In genomic region chr11:44625759-44626523, GRCh38 we compare ENCODE assay signal across 13 cellular contexts.
DNase-seq lines count a peak whose midpoint lies in the region; ATAC-seq lines count a peak whose summit lies in the region.
"Had no signal": no experiment of that assay in that cellular context is flagged by ENCODE, and none has a peak within 500 bp of the region (broad histone marks: within the 10 kb centered on the region; RNA-seq: fewer than 3 reads in every experiment).

No MANE protein-coding gene starts in this region.

- H3K27me3 Mint-ChIP-seq in activated CD4-positive, alpha-beta T cell treated with anti-CD3 and anti-CD28 coated beads, Interleukin-2, amount 10 ng/mL, durations not matched to agents 7 days and 5 days: no peaks in the 10 kb centered on the region
- peaks cover 23% of the 10 kb centered on the region for H3K27me3 Mint-ChIP-seq in central memory CD8-positive, alpha-beta T cell
- H3K27me3 Mint-ChIP-seq: activated naive CD8-positive, alpha-beta T cell treated with anti-CD3 and anti-CD28 coated beads, Interleukin-2, amount 10 ng/mL, durations not matched to agents 7 days and 5 days had no signal

- no peak overlapping the region for H3K4me3 Mint-ChIP-seq in activated CD4-positive, alpha-beta T cell treated with anti-CD3 and anti-CD28 coated beads, Interleukin-2, amount 10 ng/mL, durations not matched to agents 7 days and 5 days
- no peak overlapping the region for H3K4me3 Mint-ChIP-seq in central memory CD8-positive, alpha-beta T cell
- H3K4me3 Mint-ChIP-seq: activated naive CD8-positive, alpha-beta T cell treated with anti-CD3 and anti-CD28 coated beads, Interleukin-2, amount 10 ng/mL, durations not matched to agents 7 days and 5 days had no signal

- peaks cover 3% of the 10 kb centered on the region for H3K36me3 Mint-ChIP-seq in activated CD4-positive, alpha-beta T cell treated with anti-CD3 and anti-CD28 coated beads, Interleukin-2, amount 10 ng/mL, durations not matched to agents 7 days and 5 days (ENCODE audit: low read depth)
- peaks cover 9% of the 10 kb centered on the region for H3K36me3 Mint-ChIP-seq in central memory CD8-positive, alpha-beta T cell (ENCODE audit: insufficient read depth)
- H3K36me3 Mint-ChIP-seq: activated naive CD8-positive, alpha-beta T cell treated with anti-CD3 and anti-CD28 coated beads, Interleukin-2, amount 10 ng/mL, durations not matched to agents 7 days and 5 days had no signal

- peak; percentile 5 for DNase-seq in activated CD4-positive, alpha-beta T cell treated with anti-CD3 and anti-CD28 coated beads, Interleukin-2, amount 10 ng/mL, durations not matched to agents 7 days and 5 days
- no peak for DNase-seq in activated CD4-positive, alpha-beta T cell treated with anti-CD3 and anti-CD28 coated beads, Interleukin-2, amount 50 U/mL, for 4 hours
- DNase-seq in Kasumi-1 (lab: John Stamatoyannopoulos, UW) (peak; percentile 29 to 38), sciatic nerve (ENCODE audit: low spot score) (peak; percentile 49), NCI-H187 treated with DMSO at 0.1 percent for 48 hours (lab: John Stamatoyannopoulos, UW) (no peak)
- no peak for DNase-seq in central memory CD8-positive, alpha-beta T cell (ENCODE audit: low spot score in 2 of 2)
- DNase-seq in stimulated activated naive CD4-positive, alpha-beta T cell treated with Interleukin-2 at 50 U/mL for 16 hours (lab: John Stamatoyannopoulos, UW): no peak
- DNase-seq: activated naive CD8-positive, alpha-beta T cell treated with anti-CD3 and anti-CD28 coated beads, Interleukin-2, amount 10 ng/mL, durations not matched to agents 7 days and 5 days; left ventricle myocardium inferior; NCI-H1930; PC-3; stimulated activated CD4-positive, alpha-beta T cell treated with anti-CD3 and anti-CD28 coated beads, Interleukin-2, amount 100 ng/mL, for 48 hours had no signal

- ATAC-seq in central memory CD8-positive, alpha-beta T cell (replicated peaks; ENCODE audit: extremely low read depth, poor library complexity, severe bottlenecking): no peak
- no peak for ATAC-seq in sciatic nerve
- no peak for ATAC-seq in GM21423 (IDR thresholded peaks at IDR 0.05; ENCODE audit: unreplicated experiment)
- ATAC-seq: PC-3 had no signal

- H3K9me3 Mint-ChIP-seq in activated CD4-positive, alpha-beta T cell treated with anti-CD3 and anti-CD28 coated beads, Interleukin-2, amount 10 ng/mL, durations not matched to agents 7 days and 5 days: no peaks in the 10 kb centered on the region
- no peaks in the 10 kb centered on the region for H3K9me3 Mint-ChIP-seq in central memory CD8-positive, alpha-beta T cell
- H3K9me3 Mint-ChIP-seq: activated naive CD8-positive, alpha-beta T cell treated with anti-CD3 and anti-CD28 coated beads, Interleukin-2, amount 10 ng/mL, durations not matched to agents 7 days and 5 days had no signal

- intact Hi-C loops in sciatic nerve (cut with DNase I): loop anchor here (5.0 to 10.0 kb wide), 2 partner anchors 109 to 276 kb away; no protein-coding TSS in a partner anchor

- H3K27ac Mint-ChIP-seq in activated CD4-positive, alpha-beta T cell treated with anti-CD3 and anti-CD28 coated beads, Interleukin-2, amount 10 ng/mL, durations not matched to agents 7 days and 5 days: no peak overlapping the region
- peak overlapping the region; percentile 25 for H3K27ac Mint-ChIP-seq in central memory CD8-positive, alpha-beta T cell (ENCODE audit: low read depth)
- H3K27ac Mint-ChIP-seq: activated naive CD8-positive, alpha-beta T cell treated with anti-CD3 and anti-CD28 coated beads, Interleukin-2, amount 10 ng/mL, durations not matched to agents 7 days and 5 days had no signal

- POLR2A ChIA-PET in activated CD4-positive, alpha-beta T cell treated with anti-CD3 and anti-CD28 coated beads, Interleukin-2, amount 10 ng/mL, durations not matched to agents 7 days and 5 days (lab: Charles Lee): no interaction called here

- peaks cover 18% of the 10 kb centered on the region for H3K4me1 Mint-ChIP-seq in activated CD4-positive, alpha-beta T cell treated with anti-CD3 and anti-CD28 coated beads, Interleukin-2, amount 10 ng/mL, durations not matched to agents 7 days and 5 days
- peaks cover 4% of the 10 kb centered on the region for H3K4me1 Mint-ChIP-seq in central memory CD8-positive, alpha-beta T cell

- CTCF ChIA-PET in activated CD4-positive, alpha-beta T cell treated with anti-CD3 and anti-CD28 coated beads, Interleukin-2, amount 10 ng/mL, durations not matched to agents 7 days and 5 days (lab: Charles Lee): interaction anchor here (0.8 to 1.5 kb wide), 5 partner anchors 9 to 270 kb away, joined by 3 to 6 read pairs (median 4); no protein-coding TSS in a partner anchor

Comparison
In these comparisons a context has a peak if more than half of its experiments do, and no peak if none do; other contexts are left out.
1. DNase-seq: peak in activated CD4-positive, alpha-beta T cell treated with anti-CD3 and anti-CD28 coated beads, Interleukin-2, amount 10 ng/mL, durations not matched to agents 7 days and 5 days (single experiment), Kasumi-1 (2 of 2) and sciatic nerve (single experiment); none in activated CD4-positive, alpha-beta T cell treated with anti-CD3 and anti-CD28 coated beads, Interleukin-2, amount 50 U/mL, for 4 hours (0 of 2), central memory CD8-positive, alpha-beta T cell (0 of 2), stimulated activated naive CD4-positive, alpha-beta T cell treated with Interleukin-2 at 50 U/mL for 16 hours (single experiment) and NCI-H187 treated with DMSO at 0.1 percent for 48 hours (single experiment).